Comparison of ENCODE assay signal across 25 cellular contexts in the genomic region with DNA sequence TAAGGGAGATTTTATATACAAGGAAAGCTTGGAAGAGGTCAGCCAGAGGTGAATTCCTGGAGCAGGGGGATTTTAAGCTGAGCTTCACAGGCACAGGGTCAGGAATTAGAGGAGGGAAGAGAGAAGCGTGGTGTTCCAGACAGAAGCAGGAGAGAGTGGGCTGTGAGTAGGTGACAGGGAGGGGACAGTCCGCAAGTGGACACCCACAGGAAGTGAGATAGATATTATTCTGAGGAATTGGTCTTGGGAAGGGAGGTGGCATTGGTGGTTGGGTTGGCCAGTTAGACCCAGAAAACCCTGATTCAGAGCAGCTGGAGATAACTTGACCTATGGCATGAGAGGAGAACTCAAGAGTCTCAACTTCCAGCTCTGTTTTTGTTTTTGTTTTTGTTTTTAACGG.
"Had no signal": no experiment of that assay in that cellular context is flagged by ENCODE, and none has a peak within 500 bp of the region (broad histone marks: within the 10 kb centered on the region; RNA-seq: fewer than 3 reads in every experiment).

No MANE protein-coding gene starts in this region.

- H3K27me3 ChIP-seq: brain microvascular endothelial cell, right atrium auricular region, SJSA1, testis had no signal

- H3K27ac ChIP-seq: brain microvascular endothelial cell, epithelial cell of prostate, right atrium auricular region, SJSA1, skin epidermis had no signal

- H3K4me3 Mint-ChIP-seq: activated CD4-positive, alpha-beta T cell treated with anti-CD3 and anti-CD28 coated beads for 36 hours; activated naive CD4-positive, alpha-beta T cell treated with anti-CD3 and anti-CD28 coated beads for 36 hours; activated T-helper 17 cell treated with anti-CD3 and anti-CD28 coated beads, Interleukin-2, amount 50 U/mL, for 72 hours; naive thymus-derived CD8-positive, alpha-beta T cell; stimulated activated naive CD8-positive, alpha-beta T cell treated with anti-CD3 and anti-CD28 coated beads, Interleukin-15, amount 100 ng/mL, for 72 hours; type B pancreatic cell; WTC11 had no signal

- H3K9me3 ChIP-seq: prostate gland, right atrium auricular region, SJSA1, testis had no signal

- H3K27me3 Mint-ChIP-seq: activated CD4-positive, alpha-beta T cell treated with anti-CD3 and anti-CD28 coated beads for 36 hours; activated T-helper 17 cell treated with anti-CD3 and anti-CD28 coated beads, Interleukin-2, amount 50 U/mL, for 72 hours; naive thymus-derived CD8-positive, alpha-beta T cell; stimulated activated naive CD8-positive, alpha-beta T cell treated with anti-CD3 and anti-CD28 coated beads, Interleukin-15, amount 100 ng/mL, for 72 hours had no signal

- H3K4me1 ChIP-seq: right atrium auricular region, SJSA1 had no signal

- H3K4me3 ChIP-seq: prostate gland, right atrium auricular region, SJSA1, skin epidermis, testis had no signal

- ATAC-seq: activated CD4-positive, alpha-beta T cell treated with anti-CD3 and anti-CD28 coated beads for 36 hours; activated T-helper 17 cell treated with anti-CD3 and anti-CD28 coated beads, Interleukin-2, amount 50 U/mL, for 72 hours; left cardiac atrium; naive thymus-derived CD8-positive, alpha-beta T cell; stimulated activated naive CD8-positive, alpha-beta T cell treated with anti-CD3 and anti-CD28 coated beads, Interleukin-15, amount 100 ng/mL, for 72 hours; WTC11 had no signal

- H3K9me3 Mint-ChIP-seq: activated naive CD4-positive, alpha-beta T cell treated with anti-CD3 and anti-CD28 coated beads for 36 hours; activated T-helper 17 cell treated with anti-CD3 and anti-CD28 coated beads, Interleukin-2, amount 50 U/mL, for 72 hours; naive thymus-derived CD8-positive, alpha-beta T cell; stimulated activated naive CD8-positive, alpha-beta T cell treated with anti-CD3 and anti-CD28 coated beads, Interleukin-15, amount 100 ng/mL, for 72 hours; type B pancreatic cell; WTC11 had no signal

- H3K36me3 ChIP-seq: prostate gland had no signal

- H3K27ac Mint-ChIP-seq: activated CD4-positive, alpha-beta T cell treated with anti-CD3 and anti-CD28 coated beads for 36 hours; activated naive CD4-positive, alpha-beta T cell treated with anti-CD3 and anti-CD28 coated beads for 36 hours; activated T-helper 17 cell treated with anti-CD3 and anti-CD28 coated beads, Interleukin-2, amount 50 U/mL, for 72 hours; type B pancreatic cell; WTC11 had no signal

- DNase-seq: activated CD4-positive, alpha-beta T cell treated with anti-CD3 and anti-CD28 coated beads for 36 hours; activated CD4-positive, alpha-beta T cell treated with anti-CD3 and anti-CD28 coated beads, Interleukin-2, amount 50 U/mL, for 48 hours; activated naive CD4-positive, alpha-beta T cell treated with anti-CD3 and anti-CD28 coated beads for 36 hours; activated T-cell treated with anti-CD3 and anti-CD28 coated beads for 4 hours; brain microvascular endothelial cell; cerebellar nuclear complex; dermis blood vessel endothelial cell; foreskin melanocyte; glutamatergic neuron; hippocampal formation; left cardiac atrium; mesendoderm; naive thymus-derived CD8-positive, alpha-beta T cell; stimulated activated CD4-positive, alpha-beta T cell treated with anti-CD3 and anti-CD28 coated beads, Interleukin-15, amount 100 ng/mL, for 24 hours; stimulated activated CD4-positive, alpha-beta T cell treated with anti-CD3 and anti-CD28 coated beads, Interleukin-2, amount 100 ng/mL, for 48 hours; stimulated activated naive CD8-positive, alpha-beta T cell treated with anti-CD3 and anti-CD28 coated beads, Interleukin-15, amount 100 ng/mL, for 72 hours; testis had no signal
